In the genomic region with DNA sequence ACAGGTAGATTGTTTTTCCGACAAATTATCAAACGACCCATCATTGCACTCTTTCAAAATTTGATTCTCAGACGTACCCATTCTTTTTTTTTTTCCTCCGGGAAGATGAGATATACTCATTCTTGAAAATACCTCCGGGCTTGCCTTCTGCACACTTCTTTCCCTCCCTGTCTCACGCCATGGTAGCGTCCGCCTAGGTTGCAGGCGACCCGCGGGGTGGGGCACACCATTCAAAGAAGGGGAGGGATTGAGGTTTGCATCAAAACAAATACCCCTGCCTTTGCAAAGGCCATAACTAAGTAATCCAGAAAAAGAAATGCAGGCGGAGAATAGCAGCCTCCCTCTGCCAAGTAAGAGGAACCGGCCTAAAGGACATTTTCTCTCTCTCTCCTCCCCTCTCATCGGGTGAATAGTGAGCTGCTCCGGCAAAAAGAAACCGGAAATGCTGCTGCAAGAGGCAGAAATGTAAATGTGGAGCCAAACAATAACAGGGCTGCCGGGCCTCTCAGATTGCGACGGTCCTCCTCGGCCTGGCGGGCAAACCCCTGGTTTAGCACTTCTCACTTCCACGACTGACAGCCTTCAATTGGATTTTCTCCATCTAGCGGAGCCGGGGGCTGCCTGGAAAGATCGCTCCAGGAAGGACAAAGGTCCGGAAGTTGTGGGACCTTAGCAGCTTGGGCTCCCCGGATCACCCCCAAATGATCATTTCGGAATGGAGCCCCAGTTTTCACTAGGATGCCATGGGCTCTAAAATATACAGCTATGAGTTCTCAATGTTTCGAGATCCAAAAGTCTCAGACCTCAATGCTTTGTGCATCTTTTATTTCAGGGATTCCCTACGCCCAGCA, we compare ENCODE assay signal across 8 cellular contexts. TPM values are rescaled to one million over a fixed set of nuclear protein-coding genes. Genes with fewer than 3 reads are reported as not detected.
DNase-seq lines count a peak whose midpoint lies in the region; ATAC-seq and TF ChIP-seq lines count a peak whose summit lies in the region.

No MANE protein-coding gene starts in this region.

- no peaks in the 10 kb centered on the region for H3K9me3 ChIP-seq in AG04450 (ENCODE audit: control insufficient read depth, insufficient read depth, low read length)

- ATAC-seq in GM18873 (IDR thresholded peaks at IDR 0.05; ENCODE audit: low FRiP score, unreplicated experiment) (peak; percentile 52), HG03175 (IDR thresholded peaks at IDR 0.05; ENCODE audit: unreplicated experiment) (peak; percentile 50), left colon (peak; percentile 57)

- H3K27ac ChIP-seq in AG04450 (ENCODE audit: low read depth, low read length) = peak overlapping the region; percentile 99

- intact Hi-C loops in left colon (cut with DNase I, micrococcal nuclease) = loop anchor here in 1 of 2 donors (10.0 kb wide), 1 partner anchor 52 kb away; the partner anchor contains the start of gene SHBG

- TF ChIP-seq CTCF in AG04450 (IDR thresholded peaks at IDR 0.05; ENCODE audit: low read depth, low read length) = no peak
- no peak for TF ChIP-seq CTCF in choroid plexus epithelial cell (conservative IDR thresholded peaks at IDR 0.05; ENCODE audit: low read depth, low read length)

- DNase-seq in AG04450 (ENCODE audit: low read depth, low spot score) = peak; percentile 55
- DNase-seq in NCI-H345 treated with DMSO at 0.1 percent for 48 hours (lab: John Stamatoyannopoulos, UW; ENCODE audit: unreplicated experiment) = peak; percentile 84
- peak; percentile 62 to 65 for DNase-seq in activated CD4-positive, alpha-beta T cell treated with anti-CD3 and anti-CD28 coated beads for 24 hours (ENCODE audit: low read depth in 2 of 2)
- DNase-seq in choroid plexus epithelial cell (ENCODE audit: low read depth) = peak; percentile 88
- DNase-seq in left colon = peak; percentile 81 to 84
- peak; percentile 81 for DNase-seq in stimulated activated CD4-positive, alpha-beta T cell treated with anti-CD3 and anti-CD28 coated beads, Interleukin-1b, Interleukin-23, amount 100 ng/mL, for 48 hours

- no peaks in the 10 kb centered on the region for H3K27me3 ChIP-seq in AG04450 (ENCODE audit: control insufficient read depth, insufficient read depth, low read length)

- CTCF ChIA-PET in AG04450 (lab: Charles Lee) = interaction anchor here (0.6 to 6.0 kb wide), 18 partner anchors 8 to 171 kb away, joined by 4 to 134 read pairs (median 12); partner anchors contain the start of genes ATP1B2, FXR2, SAT2 and SHBG

- H3K4me3 ChIP-seq in AG04450 (ENCODE audit: low read depth, low read length) (peak overlapping the region; percentile 97), choroid plexus epithelial cell (ENCODE audit: low read depth, low read length) (peak overlapping the region; percentile 96)

- POLR2A ChIA-PET in AG04450 (lab: Yijun Ruan, JAX) = interaction anchor here (0.6 to 4.9 kb wide), 18 partner anchors 19 to 283 kb away, joined by 3 to 40 read pairs (median 4); partner anchors contain the start of genes ATP1B2, CD68, FXR2 and MPDU1

RNA-seq across cellular contexts. Expression of gene TP53, which starts 0.8 kb away (rescaled TPM):
- 40.7 and 48.9 TPM in 2 replicates for polyA plus RNA-seq in AG04450 (2011; rRNA removed)
- 54.7 and 63.4 TPM in 2 replicates for polyA minus RNA-seq in AG04450 (2011; rRNA and poly(A)+ RNA removed)
- 10 to 100 TPM; 47.3 to 60.0 TPM for total RNA-seq in left colon

RNA-seq across cellular contexts. Expression of gene WRAP53, which starts 1.8 kb away (rescaled TPM):
- 4.1 and 4.5 TPM in 2 replicates for polyA plus RNA-seq in AG04450 (2011; rRNA removed)
- polyA minus RNA-seq in AG04450 (2011; rRNA and poly(A)+ RNA removed) = 3.1 and 3.7 TPM in 2 replicates
- total RNA-seq in left colon = 1 to 10 TPM; 6.4 to 9.7 TPM

RNA-seq across cellular contexts. Expression of gene EFNB3, which starts 18.6 kb away (rescaled TPM):
- polyA plus RNA-seq in AG04450 (2011; rRNA removed) = 7.2 and 7.7 TPM in 2 replicates
- 5.3 and 6.7 TPM in 2 replicates for polyA minus RNA-seq in AG04450 (2011; rRNA and poly(A)+ RNA removed)
- total RNA-seq in left colon = under 1 TPM; 0.25 to 0.34 TPM

RNA-seq across cellular contexts. Expression of gene DNAH2, which starts 31.1 kb away (rescaled TPM):
- 0.04 and 0.06 TPM in 2 replicates for polyA plus RNA-seq in AG04450 (2011; rRNA removed)
- 0.09 TPM in 2 replicates for polyA minus RNA-seq in AG04450 (2011; rRNA and poly(A)+ RNA removed)
- total RNA-seq in left colon = under 1 TPM; 0.22 to 0.61 TPM

RNA-seq across cellular contexts. Expression of gene ATP1B2, which starts 35.7 kb away (rescaled TPM):
- polyA plus RNA-seq in AG04450 (2011; rRNA removed) = 0.05 and 0.11 TPM in 2 replicates
- polyA minus RNA-seq in AG04450 (2011; rRNA and poly(A)+ RNA removed) = 0.32 TPM in 1 of 2 replicates, not detected in the other
- total RNA-seq in left colon = 1 to 10 TPM in 1 of 2 donors, under 1 TPM in 1; 0.55 to 1.4 TPM

Comparison
In these comparisons a context has a peak if more than half of its experiments do, and no peak if none do; other contexts are left out.
1. Peak in every context shown above with its lines: DNase-seq, ATAC-seq, H3K4me3 ChIP-seq and H3K27ac ChIP-seq.